Comparison of ENCODE assay signal across 8 cellular contexts in genomic region chr12:4506870-4507269, GRCh38. TPM values are rescaled to one million over a fixed set of nuclear protein-coding genes. Genes with fewer than 3 reads are reported as not detected.
DNase-seq lines count a peak whose midpoint lies in the region; ATAC-seq, FAIRE-seq and TF ChIP-seq lines count a peak whose summit lies in the region.

No MANE protein-coding gene starts in this region.

- H3K27me3 Mint-ChIP-seq in CD4-positive, alpha-beta memory T cell: no peaks in the 10 kb centered on the region

- H3K27ac ChIP-seq in CD4-positive, alpha-beta memory T cell (ENCODE audit: low read depth, low read length): peak overlapping the region; percentile 44
- H3K27ac ChIP-seq in right atrium auricular region: no peak overlapping the region

- no peak for FAIRE-seq in bronchial epithelial cell (lab: Jason Lieb, UNC)

- H3K9me3 Mint-ChIP-seq in CD4-positive, alpha-beta memory T cell: no peaks in the 10 kb centered on the region

- DNase-seq in CD4-positive, alpha-beta memory T cell: peak; percentile 61 to 80 (median 70)
- peak; percentile 38 for DNase-seq in bronchial epithelial cell (ENCODE audit: low read depth)
- DNase-seq in stimulated activated CD4-positive, alpha-beta T cell treated with anti-CD3 and anti-CD28 coated beads, Interleukin-2, amount 100 ng/mL, for 24 hours: no peak
- DNase-seq in NCI-H1436 treated with DMSO at 0.1 percent for 48 hours (lab: John Stamatoyannopoulos, UW): no peak
- no peak for DNase-seq in right atrium auricular region (ENCODE audit: low spot score)

- CTCF ChIA-PET in CD4-positive, alpha-beta memory T cell (lab: Charles Lee; ENCODE audit: partially characterized antibody): interaction anchor here (0.9 to 1.3 kb wide), 2 partner anchors 20 to 86 kb away, joined by 3 to 4 read pairs; no protein-coding TSS in a partner anchor

- H3K36me3 ChIP-seq in CD4-positive, alpha-beta memory T cell (ENCODE audit: insufficient read depth, low read length): peaks cover 8% of the 10 kb centered on the region
- H3K36me3 ChIP-seq in bronchial epithelial cell (ENCODE audit: control insufficient read depth, insufficient read depth, low read length): no peaks in the 10 kb centered on the region
- peaks cover 18% of the 10 kb centered on the region for H3K36me3 ChIP-seq in right atrium auricular region

- H3K27me3 ChIP-seq in CD4-positive, alpha-beta memory T cell (ENCODE audit: insufficient read depth, low read length): no peaks in the 10 kb centered on the region
- H3K27me3 ChIP-seq in bronchial epithelial cell (ENCODE audit: control insufficient read depth, insufficient read depth, low read length) (no peaks in the 10 kb centered on the region), right atrium auricular region (no peaks in the 10 kb centered on the region)

- H3K9me3 ChIP-seq in CD4-positive, alpha-beta memory T cell (ENCODE audit: control insufficient read depth in 1 of 2, low read length in 2 of 2): no peaks in the 10 kb centered on the region
- H3K9me3 ChIP-seq in right atrium auricular region: no peaks in the 10 kb centered on the region

- intact Hi-C loops in CD4-positive, alpha-beta memory T cell (cut with micrococcal nuclease): loop anchor here (1.0 to 2.0 kb wide), 4 partner anchors 20 to 186 kb away; partner anchors contain the start of genes RAD51AP1 and TIGAR

- H3K27ac Mint-ChIP-seq in CD4-positive, alpha-beta memory T cell: peak overlapping the region; percentile 51 to 94 (median 92)

- TF ChIP-seq CTCF in bronchial epithelial cell (IDR thresholded peaks at IDR 0.05; ENCODE audit: insufficient read depth, low read length, severe bottlenecking) (no peak), right atrium auricular region (IDR thresholded peaks at IDR 0.05) (no peak)

- peaks cover 23% of the 10 kb centered on the region for H3K4me1 ChIP-seq in CD4-positive, alpha-beta memory T cell (ENCODE audit: insufficient read depth, low read length)
- H3K4me1 ChIP-seq in right atrium auricular region: no peaks in the 10 kb centered on the region

- peak; percentile 68 for ATAC-seq in GM19438 (IDR thresholded peaks at IDR 0.05; ENCODE audit: low read depth, unreplicated experiment)
- peak; percentile 79 for ATAC-seq in HG03558 (IDR thresholded peaks at IDR 0.05; ENCODE audit: extremely low read depth, unreplicated experiment)
- ATAC-seq in HG03469 (IDR thresholded peaks at IDR 0.05; ENCODE audit: unreplicated experiment): no peak

- H3K4me3 ChIP-seq in CD4-positive, alpha-beta memory T cell (ENCODE audit: low read length in 2 of 2): no peak overlapping the region
- H3K4me3 ChIP-seq in bronchial epithelial cell (ENCODE audit: low read depth, low read length) (no peak overlapping the region), right atrium auricular region (no peak overlapping the region)

- POLR2A ChIA-PET in CD4-positive, alpha-beta memory T cell (lab: Charles Lee; ENCODE audit: partially characterized antibody): interaction anchor here (0.9 to 2.1 kb wide), 6 partner anchors 9 to 31 kb away, joined by 3 to 8 read pairs (median 4); partner anchors contain the start of gene RAD51AP1

- peaks cover 21 to 26% of the 10 kb centered on the region in 2 donors for H3K36me3 Mint-ChIP-seq in CD4-positive, alpha-beta memory T cell

- peaks cover 16 to 27% (median 22%) of the 10 kb centered on the region in 4 donors for H3K4me1 Mint-ChIP-seq in CD4-positive, alpha-beta memory T cell

- H3K4me3 Mint-ChIP-seq in CD4-positive, alpha-beta memory T cell: peak overlapping the region; percentile 43 to 83 (median 60)

RNA-seq across cellular contexts. Expression of gene RAD51AP1, which starts 31.8 kb away (rescaled TPM):
- total RNA-seq in CD4-positive, alpha-beta memory T cell: 1 to 10 TPM in 1 of 2 experiments, under 1 TPM in 1; 0.58 to 1.5 TPM
- 1 to 10 TPM in 1 of 2 donors, under 1 TPM in 1; 0.62 to 2.9 TPM for polyA plus RNA-seq in CD4-positive, alpha-beta memory T cell
- total RNA-seq in bronchial epithelial cell: 0.79 and 0.90 TPM in 2 replicates
- 1 to 10 TPM in 1 of 2 donors, under 1 TPM in 1; 0.86 to 1.3 TPM for total RNA-seq in right atrium auricular region

RNA-seq across cellular contexts. Expression of gene DYRK4, which starts 55.1 kb away (rescaled TPM):
- 10 to 100 TPM; 15.6 to 21.4 TPM for total RNA-seq in CD4-positive, alpha-beta memory T cell
- 10 to 100 TPM; 26.3 to 34.7 TPM for polyA plus RNA-seq in CD4-positive, alpha-beta memory T cell
- total RNA-seq in bronchial epithelial cell (20.0 and 57.7 TPM in 2 replicates), right atrium auricular region (10 to 100 TPM; 31.7 to 41.1 TPM)

Comparison
In these comparisons a context has a peak if more than half of its experiments do, and no peak if none do; other contexts are left out.
1. DNase-seq: peak in CD4-positive, alpha-beta memory T cell (5 of 5) and bronchial epithelial cell (single experiment); none in stimulated activated CD4-positive, alpha-beta T cell treated with anti-CD3 and anti-CD28 coated beads, Interleukin-2, amount 100 ng/mL, for 24 hours (0 of 2), NCI-H1436 treated with DMSO at 0.1 percent for 48 hours (single experiment) and right atrium auricular region (single experiment).